1 cellular context compared by ENCODE assay signal in genomic region chr6:52992980-52993379, GRCh38.
TF ChIP-seq lines count a peak whose summit lies in the region.

No MANE protein-coding gene starts in this region.

TF ChIP-seq in GM23338, 12 proteins besides CTCF, POLR2A, EP300 and RAD21 (continued from another document):
- TF ChIP-seq, protein P1, sequence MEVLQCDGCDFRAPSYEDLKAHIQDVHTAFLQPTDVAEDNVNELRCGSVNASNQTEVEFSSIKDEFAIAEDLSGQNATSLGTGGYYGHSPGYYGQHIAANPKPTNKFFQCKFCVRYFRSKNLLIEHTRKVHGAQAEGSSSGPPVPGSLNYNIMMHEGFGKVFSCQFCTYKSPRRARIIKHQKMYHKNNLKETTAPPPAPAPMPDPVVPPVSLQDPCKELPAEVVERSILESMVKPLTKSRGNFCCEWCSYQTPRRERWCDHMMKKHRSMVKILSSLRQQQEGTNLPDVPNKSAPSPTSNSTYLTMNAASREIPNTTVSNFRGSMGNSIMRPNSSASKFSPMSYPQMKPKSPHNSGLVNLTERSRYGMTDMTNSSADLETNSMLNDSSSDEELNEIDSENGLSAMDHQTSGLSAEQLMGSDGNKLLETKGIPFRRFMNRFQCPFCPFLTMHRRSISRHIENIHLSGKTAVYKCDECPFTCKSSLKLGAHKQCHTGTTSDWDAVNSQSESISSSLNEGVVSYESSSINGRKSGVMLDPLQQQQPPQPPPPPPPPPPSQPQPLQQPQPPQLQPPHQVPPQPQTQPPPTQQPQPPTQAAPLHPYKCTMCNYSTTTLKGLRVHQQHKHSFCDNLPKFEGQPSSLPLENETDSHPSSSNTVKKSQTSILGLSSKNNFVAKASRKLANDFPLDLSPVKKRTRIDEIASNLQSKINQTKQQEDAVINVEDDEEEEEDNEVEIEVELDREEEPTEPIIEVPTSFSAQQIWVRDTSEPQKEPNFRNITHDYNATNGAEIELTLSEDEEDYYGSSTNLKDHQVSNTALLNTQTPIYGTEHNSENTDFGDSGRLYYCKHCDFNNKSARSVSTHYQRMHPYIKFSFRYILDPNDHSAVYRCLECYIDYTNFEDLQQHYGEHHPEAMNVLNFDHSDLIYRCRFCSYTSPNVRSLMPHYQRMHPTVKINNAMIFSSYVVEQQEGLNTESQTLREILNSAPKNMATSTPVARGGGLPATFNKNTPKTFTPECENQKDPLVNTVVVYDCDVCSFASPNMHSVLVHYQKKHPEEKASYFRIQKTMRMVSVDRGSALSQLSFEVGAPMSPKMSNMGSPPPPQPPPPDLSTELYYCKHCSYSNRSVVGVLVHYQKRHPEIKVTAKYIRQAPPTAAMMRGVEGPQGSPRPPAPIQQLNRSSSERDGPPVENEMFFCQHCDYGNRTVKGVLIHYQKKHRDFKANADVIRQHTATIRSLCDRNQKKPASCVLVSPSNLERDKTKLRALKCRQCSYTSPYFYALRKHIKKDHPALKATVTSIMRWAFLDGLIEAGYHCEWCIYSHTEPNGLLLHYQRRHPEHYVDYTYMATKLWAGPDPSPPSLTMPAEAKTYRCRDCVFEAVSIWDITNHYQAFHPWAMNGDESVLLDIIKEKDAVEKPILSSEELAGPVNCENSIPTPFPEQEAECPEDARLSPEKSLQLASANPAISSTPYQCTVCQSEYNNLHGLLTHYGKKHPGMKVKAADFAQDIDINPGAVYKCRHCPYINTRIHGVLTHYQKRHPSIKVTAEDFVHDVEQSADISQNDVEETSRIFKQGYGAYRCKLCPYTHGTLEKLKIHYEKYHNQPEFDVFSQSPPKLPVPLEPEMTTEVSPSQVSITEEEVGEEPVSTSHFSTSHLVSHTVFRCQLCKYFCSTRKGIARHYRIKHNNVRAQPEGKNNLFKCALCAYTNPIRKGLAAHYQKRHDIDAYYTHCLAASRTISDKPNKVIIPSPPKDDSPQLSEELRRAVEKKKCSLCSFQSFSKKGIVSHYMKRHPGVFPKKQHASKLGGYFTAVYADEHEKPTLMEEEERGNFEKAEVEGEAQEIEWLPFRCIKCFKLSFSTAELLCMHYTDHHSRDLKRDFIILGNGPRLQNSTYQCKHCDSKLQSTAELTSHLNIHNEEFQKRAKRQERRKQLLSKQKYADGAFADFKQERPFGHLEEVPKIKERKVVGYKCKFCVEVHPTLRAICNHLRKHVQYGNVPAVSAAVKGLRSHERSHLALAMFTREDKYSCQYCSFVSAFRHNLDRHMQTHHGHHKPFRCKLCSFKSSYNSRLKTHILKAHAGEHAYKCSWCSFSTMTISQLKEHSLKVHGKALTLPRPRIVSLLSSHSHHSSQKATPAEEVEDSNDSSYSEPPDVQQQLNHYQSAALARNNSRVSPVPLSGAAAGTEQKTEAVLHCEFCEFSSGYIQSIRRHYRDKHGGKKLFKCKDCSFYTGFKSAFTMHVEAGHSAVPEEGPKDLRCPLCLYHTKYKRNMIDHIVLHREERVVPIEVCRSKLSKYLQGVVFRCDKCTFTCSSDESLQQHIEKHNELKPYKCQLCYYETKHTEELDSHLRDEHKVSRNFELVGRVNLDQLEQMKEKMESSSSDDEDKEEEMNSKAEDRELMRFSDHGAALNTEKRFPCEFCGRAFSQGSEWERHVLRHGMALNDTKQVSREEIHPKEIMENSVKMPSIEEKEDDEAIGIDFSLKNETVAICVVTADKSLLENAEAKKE (CRISPR knock-in tag; IDR thresholded peaks at IDR 0.05), result no peak
TF ChIP-seq in GM23338: peak in this region for 0.
